1 cellular context compared by ENCODE assay signal in the genomic region with DNA sequence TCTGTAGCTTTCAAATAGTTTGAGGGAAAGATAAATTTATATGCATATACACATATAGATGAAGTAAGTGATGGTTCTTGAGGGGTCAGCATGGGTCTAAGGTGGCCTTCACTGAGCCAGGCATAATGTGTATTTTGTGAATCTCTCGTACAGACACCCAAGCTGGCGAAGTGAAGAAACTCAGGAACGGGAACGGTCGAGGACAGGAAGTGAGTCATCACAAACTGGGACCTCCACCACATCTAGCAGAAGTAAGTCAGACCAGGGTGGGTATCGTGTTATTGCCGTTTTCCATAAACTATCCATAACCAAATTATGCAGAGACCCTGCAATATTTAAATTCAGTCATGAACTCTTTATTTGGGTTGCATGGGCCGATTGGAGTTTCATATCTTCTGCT.
A peak's percentile ranks its signal among the peaks of the same experiment; 100 is the strongest.
TF ChIP-seq lines count a peak whose summit lies in the region.

No MANE protein-coding gene starts in this region.

TF ChIP-seq in A549, 52 proteins besides CTCF, POLR2A, EP300 and RAD21:
- TF ChIP-seq ZFP36 (IDR thresholded peaks at IDR 0.05; ENCODE audit: borderline replicate concordance, partially characterized antibody) (no peak), FOSL2 (IDR thresholded peaks at IDR 0.05) (no peak), FOSL2 (CRISPR knock-in tag; IDR thresholded peaks at IDR 0.05) (peak; percentile 37; the same call in 1 of the 2 replicates), TP53 (CRISPR knock-in tag; IDR thresholded peaks at IDR 0.05) (no peak), CBX8 (IDR thresholded peaks at IDR 0.05) (no peak)
